In genomic region chr7:138223402-138223872, GRCh38 we compare ENCODE assay signal across 15 cellular contexts.
"Had no signal": no experiment of that assay in that cellular context is flagged by ENCODE, and none has a peak within 500 bp of the region (broad histone marks: within the 10 kb centered on the region; RNA-seq: fewer than 3 reads in every experiment).

No MANE protein-coding gene starts in this region.

- H3K27ac ChIP-seq: colonic mucosa, gastrocnemius medialis, ovary, right atrium auricular region, sigmoid colon, skin epidermis had no signal

- H3K4me3 ChIP-seq: colonic mucosa, gastrocnemius medialis, mucosa of descending colon, ovary, right atrium auricular region, sigmoid colon, skin epidermis had no signal

- H3K27me3 Mint-ChIP-seq: type B pancreatic cell had no signal

- H3K9me3 ChIP-seq: colonic mucosa, gastrocnemius medialis, ovary, right atrium auricular region had no signal

- DNase-seq: colonic mucosa; dermis blood vessel endothelial cell; effector CD4-positive, alpha-beta T cell; gastrocnemius medialis; islet precursor cell; mammary epithelial cell; mucosa of descending colon; naive thymus-derived CD8-positive, alpha-beta T cell; nucleus accumbens; ovary; sigmoid colon; stimulated activated naive CD4-positive, alpha-beta T cell treated with Interleukin-2 at 50 U/mL for 16 hours had no signal

- H3K4me1 ChIP-seq: colonic mucosa, gastrocnemius medialis, right atrium auricular region, sigmoid colon had no signal

- H3K27me3 ChIP-seq: colonic mucosa, gastrocnemius medialis, ovary, right atrium auricular region, sigmoid colon had no signal

- H3K4me3 Mint-ChIP-seq: naive thymus-derived CD8-positive, alpha-beta T cell; type B pancreatic cell had no signal

- H3K27ac Mint-ChIP-seq: naive thymus-derived CD8-positive, alpha-beta T cell; type B pancreatic cell had no signal

- H3K36me3 ChIP-seq: colonic mucosa, gastrocnemius medialis, ovary, right atrium auricular region, sigmoid colon had no signal
